ENCODE assay signal across 11 cellular contexts in genomic region chr20:52410182-52410647, GRCh38.
DNase-seq lines count a peak whose midpoint lies in the region; ATAC-seq and TF ChIP-seq lines count a peak whose summit lies in the region.
"Had no signal": no experiment of that assay in that cellular context is flagged by ENCODE, and none has a peak within 500 bp of the region (broad histone marks: within the 10 kb centered on the region; RNA-seq: fewer than 3 reads in every experiment).

No MANE protein-coding gene starts in this region.

- in situ Hi-C loops in KBM-7 (cut with MboI; ENCODE audit: low pct_unique_long_range_greater_than_20kb, low sequenced_read_pairs) = no loop called here

- TF ChIP-seq CTCF in Peyer's patch (IDR thresholded peaks at IDR 0.05) (no peak), mucosa of descending colon (IDR thresholded peaks at IDR 0.05) (no peak), left lung (IDR thresholded peaks at IDR 0.05) (no peak)

- H3K27ac ChIP-seq in Peyer's patch (peak overlapping the region; percentile 23 to 55 (median 48)), left lung (no peak overlapping the region)
- H3K27ac ChIP-seq: C4-2B, parathyroid adenoma had no signal

- H3K4me1 ChIP-seq in Peyer's patch = no peaks in the 10 kb centered on the region
- no peaks in the 10 kb centered on the region for H3K4me1 ChIP-seq in mucosa of descending colon (ENCODE audit: low read depth)
- H3K4me1 ChIP-seq in left lung = peaks cover 0 to 4% of the 10 kb centered on the region in 2 donors
- H3K4me1 ChIP-seq: parathyroid adenoma had no signal

- intact Hi-C loops in mucosa of descending colon (cut with DNase I, micrococcal nuclease) = no loop called here
- intact Hi-C loops in left lung (cut with DNase I) = no loop called here

- H3K9me3 ChIP-seq in Peyer's patch = no peaks in the 10 kb centered on the region
- no peaks in the 10 kb centered on the region for H3K9me3 ChIP-seq in mucosa of descending colon
- peaks cover 0 to 2% of the 10 kb centered on the region in 2 donors for H3K9me3 ChIP-seq in left lung

- ATAC-seq in mucosa of descending colon (peak; percentile 82), GM18868 (IDR thresholded peaks at IDR 0.05; ENCODE audit: unreplicated experiment) (no peak), left lung (no peak)
- ATAC-seq: HCT116 had no signal

- no peak overlapping the region for H3K4me3 ChIP-seq in Peyer's patch
- no peak overlapping the region for H3K4me3 ChIP-seq in mucosa of descending colon
- H3K4me3 ChIP-seq in left lung = no peak overlapping the region

- TF ChIP-seq POLR2A in Peyer's patch (IDR thresholded peaks at IDR 0.05) = no peak

- no peaks in the 10 kb centered on the region for H3K36me3 ChIP-seq in Peyer's patch
- no peaks in the 10 kb centered on the region for H3K36me3 ChIP-seq in mucosa of descending colon (ENCODE audit: low read depth)
- H3K36me3 ChIP-seq in left lung = no peaks in the 10 kb centered on the region

- H3K27me3 ChIP-seq in Peyer's patch (no peaks in the 10 kb centered on the region), left lung (no peaks in the 10 kb centered on the region)

- DNase-seq in AG08395 (ENCODE audit: low spot score) = peak; percentile 75
- DNase-seq in Peyer's patch = peak in 2 of 3 donors; percentile 19 to 52
- DNase-seq in activated T-helper 9 cell treated with anti-CD3 and anti-CD28 coated beads, Interleukin-2, amount 50 U/mL, for 16 hours (ENCODE audit: low read depth) = peak; percentile 4
- DNase-seq in mucosa of descending colon = peak in 1 of 3 donors; percentile 13
- no peak for DNase-seq in KBM-7
- DNase-seq in DMS 273 (lab: John Stamatoyannopoulos, UW; ENCODE audit: unreplicated experiment) = no peak
- DNase-seq in left lung = no peak

Comparison
In these comparisons a context has a peak if more than half of its experiments do, and no peak if none do; other contexts are left out.
1. DNase-seq: peak in AG08395 (single experiment), Peyer's patch (2 of 3) and activated T-helper 9 cell treated with anti-CD3 and anti-CD28 coated beads, Interleukin-2, amount 50 U/mL, for 16 hours (single experiment); none in KBM-7 (single experiment), DMS 273 (single experiment) and left lung (0 of 2).
2. H3K27ac ChIP-seq: peak in Peyer's patch (4 of 4); none in left lung (0 of 2).